Comparison of ENCODE assay signal across 1 cellular context in the genomic region with DNA sequence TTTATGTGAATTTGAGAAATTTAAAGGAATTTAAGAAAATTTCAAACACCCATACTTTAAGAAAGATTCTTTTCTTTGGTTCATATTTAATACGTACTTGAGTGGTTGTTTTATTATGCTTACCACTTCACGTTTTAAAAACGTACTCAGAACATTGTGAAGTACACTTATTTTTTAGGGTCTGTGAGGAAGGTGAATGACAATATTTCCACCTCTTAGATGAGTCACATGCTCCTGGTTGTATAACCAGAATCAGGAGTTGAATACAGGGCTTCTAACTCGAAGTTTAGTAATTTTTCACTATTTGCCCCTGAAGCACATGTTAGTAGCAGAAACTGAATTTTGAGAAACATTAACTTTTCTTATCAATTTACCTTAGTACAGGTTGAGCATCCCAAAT.
TF ChIP-seq lines count a peak whose summit lies in the region.

No MANE protein-coding gene starts in this region.

TF ChIP-seq in A549, 52 proteins besides CTCF, POLR2A, EP300 and RAD21 (continued from another document):
- TF ChIP-seq, protein P1, sequence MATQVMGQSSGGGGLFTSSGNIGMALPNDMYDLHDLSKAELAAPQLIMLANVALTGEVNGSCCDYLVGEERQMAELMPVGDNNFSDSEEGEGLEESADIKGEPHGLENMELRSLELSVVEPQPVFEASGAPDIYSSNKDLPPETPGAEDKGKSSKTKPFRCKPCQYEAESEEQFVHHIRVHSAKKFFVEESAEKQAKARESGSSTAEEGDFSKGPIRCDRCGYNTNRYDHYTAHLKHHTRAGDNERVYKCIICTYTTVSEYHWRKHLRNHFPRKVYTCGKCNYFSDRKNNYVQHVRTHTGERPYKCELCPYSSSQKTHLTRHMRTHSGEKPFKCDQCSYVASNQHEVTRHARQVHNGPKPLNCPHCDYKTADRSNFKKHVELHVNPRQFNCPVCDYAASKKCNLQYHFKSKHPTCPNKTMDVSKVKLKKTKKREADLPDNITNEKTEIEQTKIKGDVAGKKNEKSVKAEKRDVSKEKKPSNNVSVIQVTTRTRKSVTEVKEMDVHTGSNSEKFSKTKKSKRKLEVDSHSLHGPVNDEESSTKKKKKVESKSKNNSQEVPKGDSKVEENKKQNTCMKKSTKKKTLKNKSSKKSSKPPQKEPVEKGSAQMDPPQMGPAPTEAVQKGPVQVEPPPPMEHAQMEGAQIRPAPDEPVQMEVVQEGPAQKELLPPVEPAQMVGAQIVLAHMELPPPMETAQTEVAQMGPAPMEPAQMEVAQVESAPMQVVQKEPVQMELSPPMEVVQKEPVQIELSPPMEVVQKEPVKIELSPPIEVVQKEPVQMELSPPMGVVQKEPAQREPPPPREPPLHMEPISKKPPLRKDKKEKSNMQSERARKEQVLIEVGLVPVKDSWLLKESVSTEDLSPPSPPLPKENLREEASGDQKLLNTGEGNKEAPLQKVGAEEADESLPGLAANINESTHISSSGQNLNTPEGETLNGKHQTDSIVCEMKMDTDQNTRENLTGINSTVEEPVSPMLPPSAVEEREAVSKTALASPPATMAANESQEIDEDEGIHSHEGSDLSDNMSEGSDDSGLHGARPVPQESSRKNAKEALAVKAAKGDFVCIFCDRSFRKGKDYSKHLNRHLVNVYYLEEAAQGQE (IDR thresholded peaks at IDR 0.05): no peak
- TF ChIP-seq RCOR1 (IDR thresholded peaks at IDR 0.05; ENCODE audit: low read depth, low read length) (no peak), BCL3 (IDR thresholded peaks at IDR 0.05) (no peak), RFX5 (IDR thresholded peaks at IDR 0.05) (no peak), JUN (IDR thresholded peaks at IDR 0.05) (no peak), SMC3 (IDR thresholded peaks at IDR 0.05) (no peak), JUNB (IDR thresholded peaks at IDR 0.05) (no peak), ZFP36 (IDR thresholded peaks at IDR 0.05; ENCODE audit: borderline replicate concordance, partially characterized antibody) (no peak), ELK1 (IDR thresholded peaks at IDR 0.05; ENCODE audit: low read depth, low read length) (no peak)
TF ChIP-seq in A549: peak in this region for 0.
